Comparison of ENCODE assay signal across 8 cellular contexts in the genomic region with DNA sequence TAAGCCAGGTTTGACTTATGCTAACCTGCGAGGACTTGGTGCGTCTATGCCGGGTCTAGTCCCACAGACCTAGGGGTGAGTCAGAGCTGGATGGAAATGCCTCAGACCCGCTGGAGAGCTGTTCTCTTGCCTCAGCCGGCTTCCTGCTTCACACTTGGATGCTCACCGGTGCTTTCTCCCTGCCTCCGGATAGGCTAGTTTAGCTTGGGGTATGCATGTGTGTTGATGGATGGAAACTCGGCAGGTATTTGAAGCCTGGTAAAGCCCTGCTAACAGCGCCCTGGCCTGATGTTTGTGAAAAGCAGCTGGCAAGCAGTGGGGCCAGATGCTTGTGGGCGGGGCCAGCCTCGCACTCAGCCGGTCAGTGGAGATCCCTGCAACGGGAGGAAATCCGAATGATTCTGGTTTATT. TPM values are rescaled to one million over a fixed set of nuclear protein-coding genes. Genes with fewer than 3 reads are reported as not detected.
DNase-seq lines count a peak whose midpoint lies in the region; ATAC-seq and TF ChIP-seq lines count a peak whose summit lies in the region.

No MANE protein-coding gene starts in this region.

- ATAC-seq in GM19043 (IDR thresholded peaks at IDR 0.05; ENCODE audit: low read depth, unreplicated experiment) (peak; percentile 45), mucosa of descending colon (peak; percentile 72), GM21717 (IDR thresholded peaks at IDR 0.05; ENCODE audit: unreplicated experiment) (no peak)

- H3K27me3 ChIP-seq in esophagus (ENCODE audit: control insufficient read depth in 1 of 2, insufficient read depth in 2 of 2, low read length in 2 of 2), result no peaks in the 10 kb centered on the region

- WGBS in esophagus, 2 donors, result 11 to 13% methylated on average over 14 of the region's 14 CpGs

- no peak for TF ChIP-seq CTCF in mucosa of descending colon (IDR thresholded peaks at IDR 0.05)

- intact Hi-C loops in mucosa of descending colon (cut with DNase I, micrococcal nuclease), result no loop called here

- peaks cover 0 to 6% of the 10 kb centered on the region in 2 donors for H3K36me3 ChIP-seq in esophagus (ENCODE audit: control insufficient read depth in 2 of 2, insufficient read depth in 2 of 2, low read length in 1 of 2)
- H3K36me3 ChIP-seq in mucosa of descending colon (ENCODE audit: low read depth), result no peaks in the 10 kb centered on the region

- peak; percentile 61 for DNase-seq in 8988T
- peak; percentile 67 for DNase-seq in RPMI7951 (ENCODE audit: low read depth)
- DNase-seq in mucosa of descending colon, result peak; percentile 65 to 71 (median 69)
- no peak for DNase-seq in retina
- DNase-seq in putamen (ENCODE audit: low spot score), result no peak

- no peak overlapping the region for H3K4me3 ChIP-seq in esophagus (ENCODE audit: low read depth in 1 of 2, low read length in 2 of 2)
- no peak overlapping the region for H3K4me3 ChIP-seq in mucosa of descending colon

- H3K27ac ChIP-seq in esophagus (ENCODE audit: low read depth in 2 of 2, low read length in 1 of 2), result peak overlapping the region; percentile 90 to 92

- H3K9me3 ChIP-seq in esophagus (ENCODE audit: control insufficient read depth in 2 of 2, insufficient read depth in 1 of 2, low read depth in 1 of 2, low read length in 1 of 2), result no peaks in the 10 kb centered on the region
- no peaks in the 10 kb centered on the region for H3K9me3 ChIP-seq in mucosa of descending colon

- peaks cover 25 to 33% of the 10 kb centered on the region in 2 donors for H3K4me1 ChIP-seq in esophagus (ENCODE audit: control insufficient read depth in 2 of 2, insufficient read depth in 2 of 2, low read length in 1 of 2)
- H3K4me1 ChIP-seq in mucosa of descending colon (ENCODE audit: low read depth), result peaks cover 42% of the 10 kb centered on the region

RNA-seq across cellular contexts. Expression of a gene that starts 29.3 kb away (rescaled TPM):
- 17.4 and 30.6 TPM in 2 replicates for total RNA-seq in RPMI7951 (2014; rRNA removed; shearing (Covaris generic))
- 10 to 100 TPM; 26.8 to 60.0 TPM for polyA plus RNA-seq in esophagus
- 100 to 1,000 TPM; 105 to 175 (median 113) TPM for total RNA-seq in mucosa of descending colon

Comparison
In these comparisons a context has a peak if more than half of its experiments do, and no peak if none do; other contexts are left out.
1. DNase-seq: peak in 8988T (single experiment), RPMI7951 (single experiment) and mucosa of descending colon (3 of 3); none in retina (single experiment) and putamen (single experiment).